ENCODE assay signal across 8 cellular contexts in genomic region chr17:78925662-78926555, GRCh38. TPM values are rescaled to one million over a fixed set of nuclear protein-coding genes. Genes with fewer than 3 reads are reported as not detected.
DNase-seq lines count a peak whose midpoint lies in the region; ATAC-seq lines count a peak whose summit lies in the region.

No MANE protein-coding gene starts in this region.

- DNase-seq in GM04504 (ENCODE audit: low read depth) (peak; percentile 76), SJCRH30 (peak; percentile 83 to 87), fibroblast of gingiva (ENCODE audit: low read depth) (peak; percentile 91), naive B cell (no peak), activated gamma-delta T cell (lab: John Stamatoyannopoulos, UW) (no peak)
- DNase-seq in activated CD8-positive, alpha-beta memory T cell treated with anti-CD3 and anti-CD28 coated beads, Interleukin-2, amount 10 ng/mL, durations not matched to agents 7 days and 5 days = no peak
- no peak for DNase-seq in activated CD4-positive, alpha-beta T cell treated with anti-CD3 and anti-CD28 coated beads, Interleukin-2, amount 50 U/mL, for 4 hours

- H3K27ac ChIP-seq in SJCRH30 = peak overlapping the region; percentile 82

- CTCF ChIA-PET in activated CD8-positive, alpha-beta memory T cell treated with anti-CD3 and anti-CD28 coated beads, Interleukin-2, amount 10 ng/mL, durations not matched to agents 7 days and 5 days (lab: Charles Lee) = interaction anchor here (0.8 kb wide), 1 partner anchor 46 kb away, joined by 3 read pairs; no protein-coding TSS in a partner anchor

- ATAC-seq in naive B cell (ENCODE audit: low read depth in 2 of 2) (peak; percentile 3 to 8), HG02571 (IDR thresholded peaks at IDR 0.05; ENCODE audit: unreplicated experiment) (no peak)
- no peak for ATAC-seq in activated CD8-positive, alpha-beta memory T cell treated with anti-CD3 and anti-CD28 coated beads, Interleukin-2, amount 10 ng/mL, durations not matched to agents 7 days and 5 days

- peaks cover 3% of the 10 kb centered on the region; the same call in 1 of the 2 replicates for H3K36me3 ChIP-seq in SJCRH30

- no peaks in the 10 kb centered on the region for H3K9me3 ChIP-seq in SJCRH30 (replicated peaks)

- peaks cover 13% of the 10 kb centered on the region; the same call in 1 of the 2 replicates for H3K4me1 ChIP-seq in SJCRH30

- H3K4me1 Mint-ChIP-seq in naive B cell = peaks cover 10 to 26% (median 23%) of the 10 kb centered on the region in 3 donors
- H3K4me1 Mint-ChIP-seq in activated CD8-positive, alpha-beta memory T cell treated with anti-CD3 and anti-CD28 coated beads, Interleukin-2, amount 10 ng/mL, durations not matched to agents 7 days and 5 days = peaks cover 18% of the 10 kb centered on the region

- peak overlapping the region in 2 of 6 donors; percentile 71 to 85 for H3K27ac Mint-ChIP-seq in naive B cell
- no peak overlapping the region for H3K27ac Mint-ChIP-seq in activated CD8-positive, alpha-beta memory T cell treated with anti-CD3 and anti-CD28 coated beads, Interleukin-2, amount 10 ng/mL, durations not matched to agents 7 days and 5 days

- peak overlapping the region in 7 of 8 donors; percentile 22 to 86 (median 65) for H3K4me3 Mint-ChIP-seq in naive B cell
- H3K4me3 Mint-ChIP-seq in activated CD8-positive, alpha-beta memory T cell treated with anti-CD3 and anti-CD28 coated beads, Interleukin-2, amount 10 ng/mL, durations not matched to agents 7 days and 5 days = no peak overlapping the region

- no peaks in the 10 kb centered on the region for H3K36me3 Mint-ChIP-seq in naive B cell
- no peaks in the 10 kb centered on the region for H3K36me3 Mint-ChIP-seq in activated CD8-positive, alpha-beta memory T cell treated with anti-CD3 and anti-CD28 coated beads, Interleukin-2, amount 10 ng/mL, durations not matched to agents 7 days and 5 days

- H3K4me3 ChIP-seq in SJCRH30 = peak overlapping the region; percentile 69

- H3K9me3 Mint-ChIP-seq in naive B cell = no peaks in the 10 kb centered on the region
- H3K9me3 Mint-ChIP-seq in activated CD8-positive, alpha-beta memory T cell treated with anti-CD3 and anti-CD28 coated beads, Interleukin-2, amount 10 ng/mL, durations not matched to agents 7 days and 5 days (ENCODE audit: low read depth) = no peaks in the 10 kb centered on the region

- no peaks in the 10 kb centered on the region; the same call in 1 of the 2 replicates for H3K27me3 ChIP-seq in SJCRH30

- peaks cover under 1 to 17% (median 6%) of the 10 kb centered on the region in 3 donors for H3K27me3 Mint-ChIP-seq in naive B cell
- H3K27me3 Mint-ChIP-seq in activated CD8-positive, alpha-beta memory T cell treated with anti-CD3 and anti-CD28 coated beads, Interleukin-2, amount 10 ng/mL, durations not matched to agents 7 days and 5 days = peaks cover 46% of the 10 kb centered on the region

RNA-seq across cellular contexts. Expression of gene TIMP2, which starts 0.7 kb away (rescaled TPM):
- 65.6 and 66.9 TPM in 2 replicates for total RNA-seq in SJCRH30 (2014; rRNA removed; shearing (Covaris generic))
- polyA plus RNA-seq in naive B cell (ENCODE audit: low read depth in 6 of 6) = 1 to 10 TPM in 1 of 6 donors, under 1 TPM in 5; 0.40 to 1.1 (median 0.65) TPM
- total RNA-seq in activated CD8-positive, alpha-beta memory T cell treated with anti-CD3 and anti-CD28 coated beads, Interleukin-2, amount 10 ng/mL, durations not matched to agents 7 days and 5 days = 1 to 10 TPM; 1.7 to 2.9 TPM

RNA-seq across cellular contexts. Expression of gene CEP295NL, which starts 22.9 kb away (rescaled TPM):
- total RNA-seq in SJCRH30 (2014; rRNA removed; shearing (Covaris generic)) = 1.3 TPM in 2 replicates
- polyA plus RNA-seq in naive B cell (ENCODE audit: low read depth in 6 of 6) = 1 to 10 TPM in 5 of 6 donors, not detected in 1; 1.3 to 2.9 (median 1.6) TPM
- under 1 TPM in 1 of 2 experiments, not detected in 1; 0.29 TPM for total RNA-seq in activated CD8-positive, alpha-beta memory T cell treated with anti-CD3 and anti-CD28 coated beads, Interleukin-2, amount 10 ng/mL, durations not matched to agents 7 days and 5 days

RNA-seq across cellular contexts. Expression of gene LGALS3BP, which starts 53.8 kb away (rescaled TPM):
- 140 and 142 TPM in 2 replicates for total RNA-seq in SJCRH30 (2014; rRNA removed; shearing (Covaris generic))
- polyA plus RNA-seq in naive B cell (ENCODE audit: low read depth in 6 of 6) = 10 to 100 TPM in 1 of 6 donors, 1 to 10 TPM in 5; 1.2 to 17.1 (median 3.7) TPM
- total RNA-seq in activated CD8-positive, alpha-beta memory T cell treated with anti-CD3 and anti-CD28 coated beads, Interleukin-2, amount 10 ng/mL, durations not matched to agents 7 days and 5 days = 100 to 1,000 TPM in 1 of 2 experiments, 10 to 100 TPM in 1; 75.7 to 162 TPM

Comparison
In these comparisons a context has a peak if more than half of its experiments do, and no peak if none do; other contexts are left out.
1. DNase-seq: peak in GM04504 (single experiment), SJCRH30 (2 of 2) and fibroblast of gingiva (single experiment); none in naive B cell (single experiment), activated gamma-delta T cell (single experiment), activated CD8-positive, alpha-beta memory T cell treated with anti-CD3 and anti-CD28 coated beads, Interleukin-2, amount 10 ng/mL, durations not matched to agents 7 days and 5 days (single experiment) and activated CD4-positive, alpha-beta T cell treated with anti-CD3 and anti-CD28 coated beads, Interleukin-2, amount 50 U/mL, for 4 hours (0 of 2).
2. ATAC-seq: peak in naive B cell (2 of 2); none in HG02571 (single experiment) and activated CD8-positive, alpha-beta memory T cell treated with anti-CD3 and anti-CD28 coated beads, Interleukin-2, amount 10 ng/mL, durations not matched to agents 7 days and 5 days (single experiment).
3. RNA of gene TIMP2, which starts 0.7 kb away (total RNA-seq): 65.6 to 66.9 TPM in SJCRH30; 1.7 to 2.9 TPM in activated CD8-positive, alpha-beta memory T cell treated with anti-CD3 and anti-CD28 coated beads, Interleukin-2, amount 10 ng/mL, durations not matched to agents 7 days and 5 days; every median in the first group is over 10 times any median in the second.